14 cellular contexts compared by ENCODE assay signal in genomic region chr11:65594991-65595920, GRCh38. TPM values are rescaled to one million over a fixed set of nuclear protein-coding genes. Genes with fewer than 3 reads are reported as not detected.
DNase-seq lines count a peak whose midpoint lies in the region; ATAC-seq and TF ChIP-seq lines count a peak whose summit lies in the region.
"Had no signal": no experiment of that assay in that cellular context is flagged by ENCODE, and none has a peak within 500 bp of the region (broad histone marks: within the 10 kb centered on the region; RNA-seq: fewer than 3 reads in every experiment).

Gene KCNK7 (minus strand): TSS chr11:65595800. CDS start chr11:65595772, 28 bp downstream.

- peak within 1 kb of the TSS in 1 of 2 experiments; percentile 40 for H2BK12ac ChIP-seq in mesenchymal stem cell (ENCODE audit: low read length in 2 of 2)

- POLR2A ChIA-PET in CD4-positive, alpha-beta memory T cell (lab: Charles Lee; ENCODE audit: partially characterized antibody): interaction anchor here (0.8 to 6.0 kb wide), 9 partner anchors 7 to 91 kb away, joined by 3 to 79 read pairs (median 3); partner anchors contain the start of genes EHBP1L1, MAP3K11 and PCNX3
- POLR2A ChIA-PET in activated B cell treated with CpG ODN at 0.5 μM for 24 hours (lab: Charles Lee): interaction anchor here (0.6 to 11.1 kb wide), 10 partner anchors 7 to 303 kb away, joined by 3 to 239 read pairs (median 6); partner anchors contain the start of genes EHBP1L1 and FAM89B

- H3K36me3 Mint-ChIP-seq in CD4-positive, alpha-beta memory T cell: peaks cover 7 to 27% of the 10 kb centered on the region in 2 donors
- peaks cover 34% of the 10 kb centered on the region for H3K36me3 Mint-ChIP-seq in activated B cell treated with CpG ODN at 0.5 μM for 24 hours (ENCODE audit: low read depth)
- H3K36me3 Mint-ChIP-seq: type B pancreatic cell had no signal

- H3K36me3 ChIP-seq in CD4-positive, alpha-beta memory T cell (ENCODE audit: insufficient read depth, low read length): peaks cover 22% of the 10 kb centered on the region
- H3K36me3 ChIP-seq in mesenchymal stem cell (ENCODE audit: control insufficient read depth in 1 of 2, insufficient read depth in 2 of 2, low read depth in 1 of 2, low read length in 2 of 2): peaks cover 47 to 58% of the 10 kb centered on the region in 2 experiments
- H3K36me3 ChIP-seq in SJCRH30: no peaks in the 10 kb centered on the region

- H3K9ac ChIP-seq in mesenchymal stem cell (ENCODE audit: low read length): peak within 1 kb of the TSS; percentile 26
- H3K9ac ChIP-seq: KMS-11 had no signal

- peak within 1 kb of the TSS in 1 of 2 experiments; percentile 6 for H3K14ac ChIP-seq in mesenchymal stem cell (ENCODE audit: low read length in 2 of 2)

- H4K8ac ChIP-seq in mesenchymal stem cell (ENCODE audit: low read length): peak within 1 kb of the TSS; percentile 24

- TF ChIP-seq CTCF in 22Rv1 (IDR thresholded peaks at IDR 0.05): no peak
- no peak for TF ChIP-seq CTCF in activated B cell treated with CpG ODN at 0.5 μM for 24 hours (IDR thresholded peaks at IDR 0.05)

- H2AFZ ChIP-seq in mesenchymal stem cell (ENCODE audit: low read depth, low read length): no peak within 1 kb of the TSS

- H3K27ac Mint-ChIP-seq in CD4-positive, alpha-beta memory T cell: peak within 1 kb of the TSS in 5 of 7 donors; percentile 15 to 93 (median 77)
- peak within 1 kb of the TSS; percentile 7 for H3K27ac Mint-ChIP-seq in activated B cell treated with CpG ODN at 0.5 μM for 24 hours
- H3K27ac Mint-ChIP-seq: type B pancreatic cell had no signal

- H2AK5ac ChIP-seq in mesenchymal stem cell (ENCODE audit: low read length, severe bottlenecking): no peak within 1 kb of the TSS

- no peak within 1 kb of the TSS for H3K23ac ChIP-seq in mesenchymal stem cell (ENCODE audit: low read length in 2 of 2)

- H3K4ac ChIP-seq in mesenchymal stem cell (ENCODE audit: low read depth in 1 of 2, low read length in 2 of 2): no peak within 1 kb of the TSS

- peak within 1 kb of the TSS; percentile 39 for H2BK15ac ChIP-seq in mesenchymal stem cell (ENCODE audit: low read depth, poor library complexity, severe bottlenecking)

- peaks cover 7 to 30% (median 10%) of the 10 kb centered on the region in 4 donors for H3K4me1 Mint-ChIP-seq in CD4-positive, alpha-beta memory T cell
- peaks cover 12% of the 10 kb centered on the region for H3K4me1 Mint-ChIP-seq in activated B cell treated with CpG ODN at 0.5 μM for 24 hours

- CTCF ChIA-PET in CD4-positive, alpha-beta memory T cell (lab: Charles Lee; ENCODE audit: partially characterized antibody): interaction anchor here (0.9 to 5.1 kb wide), 11 partner anchors 9 to 370 kb away, joined by 3 to 57 read pairs (median 12); partner anchors contain the start of genes EHBP1L1 and PCNX3
- CTCF ChIA-PET in activated B cell treated with CpG ODN at 0.5 μM for 24 hours (lab: Charles Lee): interaction anchor here (1.3 to 4.1 kb wide), 9 partner anchors 17 to 123 kb away, joined by 3 to 48 read pairs (median 5); partner anchors contain the start of genes EHBP1L1, FAM89B, PCNX3 and SIPA1

- H3K27me3 ChIP-seq in CD4-positive, alpha-beta memory T cell (ENCODE audit: insufficient read depth, low read length): no peaks in the 10 kb centered on the region
- H3K27me3 ChIP-seq in mesenchymal stem cell (ENCODE audit: control insufficient read depth in 1 of 2, insufficient read depth in 1 of 2, low read length in 2 of 2) (no peaks in the 10 kb centered on the region), SJCRH30 (no peaks in the 10 kb centered on the region)

- 86% methylated on average over 14 of the region's 14 CpGs for WGBS in mesenchymal stem cell

- peak within 1 kb of the TSS in 4 of 8 donors; percentile 21 to 43 (median 40) for H3K4me3 Mint-ChIP-seq in CD4-positive, alpha-beta memory T cell
- H3K4me3 Mint-ChIP-seq in activated B cell treated with CpG ODN at 0.5 μM for 24 hours: no peak within 1 kb of the TSS
- H3K4me3 Mint-ChIP-seq: type B pancreatic cell had no signal

- H3K27ac ChIP-seq in 22Rv1 (0 out of 2 replicates have a peak within 1 kb of the TSS, but pooled peaks have one; percentile 8), mesenchymal stem cell (ENCODE audit: low read length, poor library complexity, severe bottlenecking) (no peak within 1 kb of the TSS), SJCRH30 (no peak within 1 kb of the TSS)
- H3K27ac ChIP-seq in CD4-positive, alpha-beta memory T cell (ENCODE audit: low read depth, low read length): no peak within 1 kb of the TSS
- H3K27ac ChIP-seq: KMS-11, SK-N-MC had no signal

- peaks cover 27% of the 10 kb centered on the region for H3K4me1 ChIP-seq in CD4-positive, alpha-beta memory T cell (ENCODE audit: insufficient read depth, low read length)
- peaks cover 24% of the 10 kb centered on the region for H3K4me1 ChIP-seq in mesenchymal stem cell (ENCODE audit: control insufficient read depth, insufficient read depth, low read depth, low read length)
- no peaks in the 10 kb centered on the region for H3K4me1 ChIP-seq in SJCRH30

- intact Hi-C loops in CD4-positive, alpha-beta memory T cell (cut with micrococcal nuclease): no loop called here
- intact Hi-C loops in activated B cell treated with CpG ODN at 0.5 μM for 24 hours (cut with micrococcal nuclease): no loop called here

- H3K4me3 ChIP-seq in CD4-positive, alpha-beta memory T cell (ENCODE audit: low read length in 2 of 2): no peak within 1 kb of the TSS
- peak within 1 kb of the TSS in 1 of 2 experiments; percentile 18 for H3K4me3 ChIP-seq in mesenchymal stem cell (ENCODE audit: insufficient read depth in 1 of 2, low read depth in 1 of 2, low read length in 2 of 2)
- H3K4me3 ChIP-seq in SJCRH30: no peak within 1 kb of the TSS
- H3K4me3 ChIP-seq: SK-N-MC had no signal

- no peak within 1 kb of the TSS for H3K4me2 ChIP-seq in mesenchymal stem cell (ENCODE audit: low read length, poor library complexity, severe bottlenecking)
- H3K4me2 ChIP-seq: KMS-11 had no signal

- H3K9me3 ChIP-seq in CD4-positive, alpha-beta memory T cell (ENCODE audit: control insufficient read depth in 1 of 2, low read length in 2 of 2): no peaks in the 10 kb centered on the region
- no peaks in the 10 kb centered on the region for H3K9me3 ChIP-seq in mesenchymal stem cell (ENCODE audit: control insufficient read depth, low read length)
- no peaks in the 10 kb centered on the region for H3K9me3 ChIP-seq in SJCRH30 (replicated peaks)

- H2BK120ac ChIP-seq in mesenchymal stem cell (ENCODE audit: low read depth, low read length): no peak within 1 kb of the TSS

- ATAC-seq in activated B cell treated with CpG ODN at 0.5 μM for 24 hours (ENCODE audit: low read depth) (no peak), GM21423 (IDR thresholded peaks at IDR 0.05; ENCODE audit: unreplicated experiment) (no peak)

- no peaks in the 10 kb centered on the region for H3K9me3 Mint-ChIP-seq in CD4-positive, alpha-beta memory T cell
- no peaks in the 10 kb centered on the region for H3K9me3 Mint-ChIP-seq in activated B cell treated with CpG ODN at 0.5 μM for 24 hours
- H3K9me3 Mint-ChIP-seq: type B pancreatic cell had no signal

- H4K91ac ChIP-seq in mesenchymal stem cell (ENCODE audit: low read length): no peak within 1 kb of the TSS

- H3K18ac ChIP-seq in mesenchymal stem cell (ENCODE audit: low read depth in 1 of 2, low read length in 2 of 2): no peak within 1 kb of the TSS

- H3K27me3 Mint-ChIP-seq in CD4-positive, alpha-beta memory T cell: no peaks in the 10 kb centered on the region
- H3K27me3 Mint-ChIP-seq in activated B cell treated with CpG ODN at 0.5 μM for 24 hours: no peaks in the 10 kb centered on the region

- peaks cover 4% of the 10 kb centered on the region for H3K79me1 ChIP-seq in mesenchymal stem cell (replicated peaks; ENCODE audit: low read length, poor library complexity, severe bottlenecking)

- H2BK5ac ChIP-seq in mesenchymal stem cell (ENCODE audit: low read depth, low read length, poor library complexity, severe bottlenecking): no peak within 1 kb of the TSS

- DNase-seq in CD4-positive, alpha-beta memory T cell: no peak
- DNase-seq in activated B cell treated with CpG ODN at 0.5 μM for 24 hours (no peak), mesenchymal stem cell (no peak), epidermal melanocyte (ENCODE audit: insufficient read length, low spot score) (no peak), SJCRH30 (no peak), COLO829 (ENCODE audit: low spot score) (no peak)
- DNase-seq: activated CD4-positive, alpha-beta T cell treated with anti-CD3 and anti-CD28 coated beads, Interleukin-2, amount 50 U/mL, for 48 hours; anterior cingulate cortex; mammary epithelial cell had no signal

RNA-seq across cellular contexts. Expression of gene KCNK7, which starts in this region (rescaled TPM):
- total RNA-seq in CD4-positive, alpha-beta memory T cell: 1 to 10 TPM; 1.6 to 2.7 TPM
- polyA plus RNA-seq in CD4-positive, alpha-beta memory T cell: 1 to 10 TPM in 1 of 2 donors, not detected in 1; 1.2 TPM
- 1.0 and 1.1 TPM in 2 replicates for total RNA-seq in activated B cell treated with CpG ODN at 0.5 μM for 24 hours
- polyA plus RNA-seq in mesenchymal stem cell (2013, experiment 1 of 2): 0.04 TPM
- polyA plus RNA-seq in mesenchymal stem cell (2013, experiment 2 of 2): 0.08 TPM
- total RNA-seq in SJCRH30 (2014; rRNA removed; shearing (Covaris generic)): 0.28 TPM in 1 of 2 replicates, not detected in the other
